In genomic region chr20:53613748-53614147, GRCh38 we compare ENCODE assay signal across 17 cellular contexts. TPM values are rescaled to one million over a fixed set of nuclear protein-coding genes. Genes with fewer than 3 reads are reported as not detected.
A peak's percentile ranks its signal among the peaks of the same experiment; 100 is the strongest.
DNase-seq lines count a peak whose midpoint lies in the region; ATAC-seq, FAIRE-seq and TF ChIP-seq lines count a peak whose summit lies in the region.
"Had no signal": no experiment of that assay in that cellular context is flagged by ENCODE, and none has a peak within 500 bp of the region (broad histone marks: within the 10 kb centered on the region; RNA-seq: fewer than 3 reads in every experiment).

No MANE protein-coding gene starts in this region.

- peak overlapping the region; percentile 45 for H3K27ac ChIP-seq in ACC112 (ENCODE audit: low read depth, low read length)
- H3K27ac ChIP-seq: colonic mucosa, epithelial cell of prostate had no signal

- no peaks in the 10 kb centered on the region for H3K27me3 ChIP-seq in ACC112 (ENCODE audit: insufficient read depth, low read length)
- H3K27me3 ChIP-seq: colonic mucosa had no signal

- no peaks in the 10 kb centered on the region for H3K36me3 ChIP-seq in ACC112 (ENCODE audit: insufficient read depth, low read length)
- H3K36me3 ChIP-seq: colonic mucosa had no signal

- DNase-seq in HFFc6 (no peak), T-cell (no peak), mesothelial cell of epicardium (ENCODE audit: low spot score in 2 of 2, unreplicated experiment in 2 of 2) (no peak), activated gamma-delta T cell (lab: John Stamatoyannopoulos, UW) (no peak), H54 (ENCODE audit: insufficient read length, low spot score) (no peak)
- DNase-seq: activated CD4-positive, alpha-beta T cell treated with anti-CD3 and anti-CD28 coated beads for 48 hours; AML-193; amniotic stem cell; colonic mucosa; left ventricle myocardium superior; NCI-H446 treated with DMSO at 0.1 percent for 48 hours; stimulated activated naive CD8-positive, alpha-beta T cell treated with anti-CD3 and anti-CD28 coated beads, Interleukin-15, Interleukin-2, amounts not matched to agents 100 U/mL and 50 U/mL, for 24 hours had no signal

- H3K36me3 Mint-ChIP-seq in HFFc6 (ENCODE audit: low read depth) (no peaks in the 10 kb centered on the region), T-cell (no peaks in the 10 kb centered on the region), mesothelial cell of epicardium (no peaks in the 10 kb centered on the region)

- ATAC-seq in T-cell (replicated peaks in 1 of 4): no peak
- no peak for ATAC-seq in HG02623 (IDR thresholded peaks at IDR 0.05; ENCODE audit: unreplicated experiment)
- ATAC-seq in GM21619 (IDR thresholded peaks at IDR 0.05; ENCODE audit: unreplicated experiment): no peak
- ATAC-seq: left ventricle myocardium superior; stimulated activated naive CD8-positive, alpha-beta T cell treated with anti-CD3 and anti-CD28 coated beads, Interleukin-15, Interleukin-2, amounts not matched to agents 100 U/mL and 50 U/mL, for 24 hours had no signal

- no peak for TF ChIP-seq POLR2A in H54 (IDR thresholded peaks at IDR 0.05; ENCODE audit: low read depth, low read length)

- H2AFZ ChIP-seq in ACC112 (ENCODE audit: low read length, unreplicated experiment): peak overlapping the region; percentile 81

- H3K27ac Mint-ChIP-seq in HFFc6 (peak overlapping the region; percentile 82), T-cell (peak overlapping the region; percentile 84 to 88), mesothelial cell of epicardium (peak overlapping the region; percentile 47)

- H3K79me2 ChIP-seq in ACC112 (ENCODE audit: control insufficient read depth, insufficient read depth, low read length, unreplicated experiment): no peaks in the 10 kb centered on the region

- no peak for TF ChIP-seq CTCF in HFFc6 (IDR thresholded peaks at IDR 0.05)
- TF ChIP-seq CTCF in mesothelial cell of epicardium (IDR thresholded peaks at IDR 0.05; ENCODE audit: unreplicated experiment): no peak

- H3K4me1 ChIP-seq in ACC112 (ENCODE audit: control insufficient read depth, insufficient read depth, low read length, unreplicated experiment): peaks cover 21% of the 10 kb centered on the region
- H3K4me1 ChIP-seq: colonic mucosa had no signal

- no peak overlapping the region for H3K4me3 ChIP-seq in ACC112 (ENCODE audit: low read depth, low read length)
- H3K4me3 ChIP-seq: colonic mucosa had no signal

- peak overlapping the region; percentile 6; the same call in 1 of the 2 replicates for H3K4me3 Mint-ChIP-seq in HFFc6
- no peak overlapping the region for H3K4me3 Mint-ChIP-seq in T-cell
- H3K4me3 Mint-ChIP-seq in mesothelial cell of epicardium: no peak overlapping the region
- H3K4me3 Mint-ChIP-seq: neural crest cell had no signal

- H3K4me1 Mint-ChIP-seq in HFFc6 (ENCODE audit: low read depth) (peaks cover 49% of the 10 kb centered on the region), T-cell (peaks cover 23 to 28% (median 23%) of the 10 kb centered on the region in 3 donors), mesothelial cell of epicardium (peaks cover 30% of the 10 kb centered on the region)

- FAIRE-seq in H54 (lab: Jason Lieb, UNC): no peak

- POLR2A ChIA-PET in T-cell (lab: Charles Lee): interaction anchor here in 1 of 2 donors (0.7 kb wide), 1 partner anchor 94 kb away, joined by 8 read pairs; no protein-coding TSS in a partner anchor

- H3K27me3 Mint-ChIP-seq in HFFc6 (ENCODE audit: insufficient read depth): peaks cover 2% of the 10 kb centered on the region; the same call in 1 of the 2 replicates
- H3K27me3 Mint-ChIP-seq in T-cell: no peaks in the 10 kb centered on the region
- H3K27me3 Mint-ChIP-seq in mesothelial cell of epicardium (ENCODE audit: low read depth): no peaks in the 10 kb centered on the region

- H3K9me3 Mint-ChIP-seq in HFFc6 (no peaks in the 10 kb centered on the region), T-cell (no peaks in the 10 kb centered on the region), mesothelial cell of epicardium (no peaks in the 10 kb centered on the region)
- H3K9me3 Mint-ChIP-seq: neural crest cell had no signal

- CTCF ChIA-PET in T-cell (lab: Charles Lee): interaction anchor here (0.6 kb wide), 3 partner anchors 12 to 199 kb away, joined by 3 to 8 read pairs (median 3); no protein-coding TSS in a partner anchor

RNA-seq across cellular contexts. Expression of gene ZNF217, which starts 20.1 kb away (rescaled TPM):
- total RNA-seq in HFFc6 (2021; fragmentation: NEBNext Ultra II Directional; extraction: Animal tissue kit (Norgen Biotek cat#: 25700)): 10 to 100 TPM; 38.5 to 42.9 (median 40.1) TPM
- total RNA-seq in T-cell: 10 to 100 TPM; 57.6 to 92.4 (median 87.5) TPM
- 38.1 to 39.5 TPM (median 38.8 TPM) in 3 replicates for total RNA-seq in mesothelial cell of epicardium
